Comparison of ENCODE assay signal across 8 cellular contexts in genomic region chr3:113746069-113746954, GRCh38. TPM values are rescaled to one million over a fixed set of nuclear protein-coding genes. Genes with fewer than 3 reads are reported as not detected.
DNase-seq lines count a peak whose midpoint lies in the region; ATAC-seq and TF ChIP-seq lines count a peak whose summit lies in the region.

Gene NAA50 (minus strand): TSS chr3:113746249. CDS start chr3:113745949, 300 bp downstream.

- H3K27me3 ChIP-seq in DOHH2 (ENCODE audit: control insufficient read depth, low read length) = no peaks in the 10 kb centered on the region

- H3K4me1 ChIP-seq in DOHH2 (ENCODE audit: control insufficient read depth, low read length) = peaks cover 54% of the 10 kb centered on the region

- DNase-seq in H4 (ENCODE audit: low spot score) (peak; percentile 93), M059J (ENCODE audit: low read depth) (peak; percentile 97), SHP77 (lab: John Stamatoyannopoulos, UW) (peak; percentile 93 to 95), fibroblast of peridontal ligament (ENCODE audit: extremely low read depth) (peak; percentile 96), natural killer cell (peak; percentile 87)
- peak; percentile 95 for DNase-seq in activated effector memory CD4-positive, alpha-beta T cell treated with Interleukin-2 at 50 U/mL for 16 hours
- DNase-seq in stimulated activated naive CD4-positive, alpha-beta T cell treated with Interleukin-2 at 50 U/mL for 16 hours (lab: John Stamatoyannopoulos, UW) = peak; percentile 91

- ATAC-seq in natural killer cell = peak; percentile 70 to 89 (median 79)

- peaks cover 76% of the 10 kb centered on the region in 2 donors for H3K4me1 Mint-ChIP-seq in natural killer cell

- peaks cover 31% of the 10 kb centered on the region for H4K20me1 ChIP-seq in DOHH2 (ENCODE audit: control insufficient read depth, insufficient read depth, low read depth, low read length)

- peak within 1 kb of the TSS; percentile 100 for H3K4me3 Mint-ChIP-seq in natural killer cell

- peak within 1 kb of the TSS; percentile 93 for H3K4me3 ChIP-seq in DOHH2 (ENCODE audit: low read length)

- no peaks in the 10 kb centered on the region for H3K36me3 Mint-ChIP-seq in natural killer cell

- no peaks in the 10 kb centered on the region for H3K9me2 ChIP-seq in DOHH2 (replicated peaks; ENCODE audit: control insufficient read depth, low read length)

- 0 out of 2 replicates have a peak, but pooled peaks cover 2% of the 10 kb centered on the region for H3F3A ChIP-seq in DOHH2 (ENCODE audit: control insufficient read depth, insufficient read depth)

- intact Hi-C loops in natural killer cell (cut with micrococcal nuclease) = loop anchor here (2.0 to 5.0 kb wide), 5 partner anchors 36 to 1400 kb away; partner anchors contain the start of genes ATG3, SIDT1, SLC35A5 and ZBTB20

- H3K27ac ChIP-seq in DOHH2 (ENCODE audit: low read depth, low read length) = peak within 1 kb of the TSS; percentile 93

- TF ChIP-seq CTCF in DOHH2 (IDR thresholded peaks at IDR 0.05; ENCODE audit: low read depth, low read length, poor library complexity, severe bottlenecking) (no peak), natural killer cell (IDR thresholded peaks at IDR 0.05) (no peak)

- peaks cover 43% of the 10 kb centered on the region for H3K36me3 ChIP-seq in DOHH2 (ENCODE audit: control insufficient read depth, low read length)

- H3K4me2 ChIP-seq in DOHH2 (ENCODE audit: low read length) = peak within 1 kb of the TSS; percentile 96

- H3K27ac Mint-ChIP-seq in natural killer cell = peak within 1 kb of the TSS; percentile 93 to 100

- H3K79me2 ChIP-seq in DOHH2 (ENCODE audit: control insufficient read depth, low read length) = peaks cover 87% of the 10 kb centered on the region

- no peaks in the 10 kb centered on the region for H3K27me3 Mint-ChIP-seq in natural killer cell (ENCODE audit: low read depth in 2 of 2)

- no peaks in the 10 kb centered on the region for H3K9me3 ChIP-seq in DOHH2 (ENCODE audit: control insufficient read depth, insufficient read depth, low read length)

- H3K9me3 Mint-ChIP-seq in natural killer cell = no peaks in the 10 kb centered on the region

RNA-seq across cellular contexts. Expression of gene NAA50, which starts in this region (rescaled TPM):
- total RNA-seq in H4 (2014; rRNA removed; shearing (Covaris generic)) = 116 and 193 TPM in 2 replicates
- total RNA-seq in M059J (2014; rRNA removed; shearing (Covaris generic)) = 218 and 303 TPM in 2 replicates
- total RNA-seq in natural killer cell = 10 to 100 TPM; 55.3 to 77.6 (median 61.0) TPM

Comparison
In these comparisons a context has a peak if more than half of its experiments do, and no peak if none do; other contexts are left out.
1. Peak in every context shown above with its lines: DNase-seq, ATAC-seq, H3K4me3 ChIP-seq and H3K27ac ChIP-seq.